ENCODE assay signal across 27 cellular contexts in genomic region chr3:176155012-176155411, GRCh38.
"Had no signal": no experiment of that assay in that cellular context is flagged by ENCODE, and none has a peak within 500 bp of the region (broad histone marks: within the 10 kb centered on the region; RNA-seq: fewer than 3 reads in every experiment).

No MANE protein-coding gene starts in this region.

- H3K4me1 ChIP-seq: ascending aorta, breast epithelium, colonic mucosa, esophagus squamous epithelium, gastroesophageal sphincter, heart right ventricle had no signal

- H3K4me3 ChIP-seq: ascending aorta, breast epithelium, colonic mucosa, esophagus squamous epithelium, gastroesophageal sphincter, heart right ventricle had no signal

- DNase-seq: activated CD4-positive, alpha-beta memory T cell treated with anti-CD3 and anti-CD28 coated beads for 36 hours; activated CD4-positive, alpha-beta T cell treated with anti-CD3 and anti-CD28 coated beads for 36 hours; activated CD4-positive, alpha-beta T cell treated with anti-CD3 and anti-CD28 coated beads, Interleukin-2, amount 10 ng/mL, durations not matched to agents 24 days and 14 days; activated CD4-positive, CD25-positive, alpha-beta regulatory T cell; activated CD4-positive, CD25-positive, alpha-beta regulatory T cell treated with anti-CD3 and anti-CD28 coated beads, Interleukin-2, amount 50 U/mL, for 72 hours; activated CD8-positive, alpha-beta memory T cell treated with anti-CD3 and anti-CD28 coated beads, Interleukin-2, amount 10 ng/mL, durations not matched to agents 7 days and 5 days; activated CD8-positive, alpha-beta memory T cell treated with anti-CD3 and anti-CD28 coated beads, Interleukin-2, amount 50 U/mL, for 4 hours; activated CD8-positive, alpha-beta T cell treated with anti-CD3 and anti-CD28 coated beads, Interleukin-2, amount 10 ng/mL, durations not matched to agents 7 days and 5 days; activated gamma-delta T cell; activated naive CD4-positive, alpha-beta T cell; activated naive CD4-positive, alpha-beta T cell treated with anti-CD3 and anti-CD28 coated beads, Interleukin-2, amount 10 ng/mL, durations not matched to agents 7 days and 5 days; activated naive CD8-positive, alpha-beta T cell treated with anti-CD3 and anti-CD28 coated beads, Interleukin-2, amount 10 ng/mL, durations not matched to agents 7 days and 5 days; activated T-cell treated with anti-CD3 and anti-CD28 coated beads, Interleukin-2, amount 50 U/mL, for 1 hour; activated T-cell treated with anti-CD3 and anti-CD28 coated beads, Interleukin-2, amount 50 U/mL, for 72 hours; caudate nucleus; colonic mucosa; effector CD8-positive, alpha-beta T cell; esophagus squamous epithelium; foreskin melanocyte; heart right ventricle; T-helper 2 cell had no signal

- H3K27me3 ChIP-seq: ascending aorta, breast epithelium, colonic mucosa, esophagus squamous epithelium, gastroesophageal sphincter, heart right ventricle had no signal

- H3K9me3 ChIP-seq: ascending aorta, colonic mucosa, esophagus squamous epithelium had no signal

- H3K27ac ChIP-seq: ascending aorta, breast epithelium, colonic mucosa, epithelial cell of prostate, esophagus squamous epithelium, gastroesophageal sphincter, heart right ventricle had no signal

- H3K9me3 Mint-ChIP-seq: activated naive CD8-positive, alpha-beta T cell treated with anti-CD3 and anti-CD28 coated beads, Interleukin-2, amount 10 ng/mL, durations not matched to agents 7 days and 5 days had no signal

- H3K4me3 Mint-ChIP-seq: activated CD4-positive, alpha-beta memory T cell treated with anti-CD3 and anti-CD28 coated beads for 36 hours; activated CD4-positive, alpha-beta T cell treated with anti-CD3 and anti-CD28 coated beads for 36 hours; activated CD4-positive, alpha-beta T cell treated with anti-CD3 and anti-CD28 coated beads, Interleukin-2, amount 10 ng/mL, durations not matched to agents 24 days and 14 days; activated CD8-positive, alpha-beta memory T cell treated with anti-CD3 and anti-CD28 coated beads, Interleukin-2, amount 10 ng/mL, durations not matched to agents 7 days and 5 days; activated CD8-positive, alpha-beta T cell treated with anti-CD3 and anti-CD28 coated beads, Interleukin-2, amount 10 ng/mL, durations not matched to agents 7 days and 5 days; activated naive CD4-positive, alpha-beta T cell treated with anti-CD3 and anti-CD28 coated beads, Interleukin-2, amount 10 ng/mL, durations not matched to agents 7 days and 5 days; activated naive CD8-positive, alpha-beta T cell treated with anti-CD3 and anti-CD28 coated beads, Interleukin-2, amount 10 ng/mL, durations not matched to agents 7 days and 5 days; activated T-cell treated with anti-CD3 and anti-CD28 coated beads, Interleukin-2, amount 50 U/mL, for 72 hours; brain had no signal

- H3K36me3 Mint-ChIP-seq: activated CD4-positive, alpha-beta memory T cell treated with anti-CD3 and anti-CD28 coated beads for 36 hours; activated CD8-positive, alpha-beta memory T cell treated with anti-CD3 and anti-CD28 coated beads, Interleukin-2, amount 10 ng/mL, durations not matched to agents 7 days and 5 days; activated naive CD4-positive, alpha-beta T cell treated with anti-CD3 and anti-CD28 coated beads, Interleukin-2, amount 10 ng/mL, durations not matched to agents 7 days and 5 days; activated naive CD8-positive, alpha-beta T cell treated with anti-CD3 and anti-CD28 coated beads, Interleukin-2, amount 10 ng/mL, durations not matched to agents 7 days and 5 days; brain had no signal

- H3K27ac Mint-ChIP-seq: activated CD4-positive, alpha-beta memory T cell treated with anti-CD3 and anti-CD28 coated beads for 36 hours; activated CD4-positive, alpha-beta T cell treated with anti-CD3 and anti-CD28 coated beads for 36 hours; activated CD4-positive, alpha-beta T cell treated with anti-CD3 and anti-CD28 coated beads, Interleukin-2, amount 10 ng/mL, durations not matched to agents 24 days and 14 days; activated CD8-positive, alpha-beta memory T cell treated with anti-CD3 and anti-CD28 coated beads, Interleukin-2, amount 10 ng/mL, durations not matched to agents 7 days and 5 days; activated CD8-positive, alpha-beta T cell treated with anti-CD3 and anti-CD28 coated beads, Interleukin-2, amount 10 ng/mL, durations not matched to agents 7 days and 5 days; activated naive CD4-positive, alpha-beta T cell treated with anti-CD3 and anti-CD28 coated beads, Interleukin-2, amount 10 ng/mL, durations not matched to agents 7 days and 5 days; activated naive CD4-positive, alpha-beta T cell treated with anti-CD3 and anti-CD28 coated beads, Interleukin-2, amount 50 U/mL, for 72 hours; activated naive CD8-positive, alpha-beta T cell treated with anti-CD3 and anti-CD28 coated beads, Interleukin-2, amount 10 ng/mL, durations not matched to agents 7 days and 5 days; activated T-cell treated with anti-CD3 and anti-CD28 coated beads, Interleukin-2, amount 50 U/mL, for 72 hours; brain had no signal

- H3K27me3 Mint-ChIP-seq: activated CD4-positive, alpha-beta memory T cell treated with anti-CD3 and anti-CD28 coated beads for 36 hours; activated CD4-positive, alpha-beta T cell treated with anti-CD3 and anti-CD28 coated beads for 36 hours; activated CD4-positive, alpha-beta T cell treated with anti-CD3 and anti-CD28 coated beads, Interleukin-2, amount 10 ng/mL, durations not matched to agents 24 days and 14 days; activated CD8-positive, alpha-beta memory T cell treated with anti-CD3 and anti-CD28 coated beads, Interleukin-2, amount 10 ng/mL, durations not matched to agents 7 days and 5 days; activated naive CD4-positive, alpha-beta T cell treated with anti-CD3 and anti-CD28 coated beads, Interleukin-2, amount 10 ng/mL, durations not matched to agents 7 days and 5 days; activated naive CD8-positive, alpha-beta T cell treated with anti-CD3 and anti-CD28 coated beads, Interleukin-2, amount 10 ng/mL, durations not matched to agents 7 days and 5 days; brain had no signal

- H3K4me1 Mint-ChIP-seq: activated CD4-positive, alpha-beta T cell treated with anti-CD3 and anti-CD28 coated beads for 36 hours; activated CD4-positive, alpha-beta T cell treated with anti-CD3 and anti-CD28 coated beads, Interleukin-2, amount 10 ng/mL, durations not matched to agents 24 days and 14 days; activated CD8-positive, alpha-beta memory T cell treated with anti-CD3 and anti-CD28 coated beads, Interleukin-2, amount 10 ng/mL, durations not matched to agents 7 days and 5 days; activated naive CD4-positive, alpha-beta T cell treated with anti-CD3 and anti-CD28 coated beads, Interleukin-2, amount 10 ng/mL, durations not matched to agents 7 days and 5 days; activated naive CD8-positive, alpha-beta T cell treated with anti-CD3 and anti-CD28 coated beads, Interleukin-2, amount 10 ng/mL, durations not matched to agents 7 days and 5 days; brain had no signal

- ATAC-seq: activated CD4-positive, alpha-beta T cell treated with anti-CD3 and anti-CD28 coated beads for 36 hours; activated CD8-positive, alpha-beta memory T cell treated with anti-CD3 and anti-CD28 coated beads, Interleukin-2, amount 10 ng/mL, durations not matched to agents 7 days and 5 days; activated CD8-positive, alpha-beta T cell treated with anti-CD3 and anti-CD28 coated beads, Interleukin-2, amount 10 ng/mL, durations not matched to agents 7 days and 5 days; activated naive CD4-positive, alpha-beta T cell treated with anti-CD3 and anti-CD28 coated beads, Interleukin-2, amount 50 U/mL, for 72 hours; activated T-cell treated with anti-CD3 and anti-CD28 coated beads, Interleukin-2, amount 50 U/mL, for 72 hours; gastroesophageal sphincter; heart right ventricle had no signal

- H3K36me3 ChIP-seq: ascending aorta, breast epithelium, colonic mucosa, esophagus squamous epithelium, gastroesophageal sphincter, heart right ventricle had no signal
